Comparison of ENCODE assay signal across 23 cellular contexts in genomic region chr3:190359813-190360212, GRCh38. TPM values are rescaled to one million over a fixed set of nuclear protein-coding genes. Genes with fewer than 3 reads are reported as not detected.
DNase-seq lines count a peak whose midpoint lies in the region; ATAC-seq and TF ChIP-seq lines count a peak whose summit lies in the region.
"Had no signal": no experiment of that assay in that cellular context is flagged by ENCODE, and none has a peak within 500 bp of the region (broad histone marks: within the 10 kb centered on the region; RNA-seq: fewer than 3 reads in every experiment).

No MANE protein-coding gene starts in this region.

- no CpG with 5 or more reads among the region's 2 CpGs for WGBS in trophoblast cell (ENCODE audit: extremely low coverage, insufficient coverage, insufficient read length)
- WGBS in body of pancreas, 2 donors = 79 to 88% methylated on average over 2 of the region's 2 CpGs

- H4K20me1 ChIP-seq in KMS-11 (ENCODE audit: insufficient read depth) = no peaks in the 10 kb centered on the region

- TF ChIP-seq POLR2A in body of pancreas (IDR thresholded peaks at IDR 0.05) = no peak

- no peaks in the 10 kb centered on the region for H3K36me3 ChIP-seq in KMS-11 (ENCODE audit: insufficient read depth)
- H3K36me3 ChIP-seq in mucosa of descending colon (ENCODE audit: low read depth) = no peaks in the 10 kb centered on the region
- H3K36me3 ChIP-seq in trophoblast cell (ENCODE audit: control insufficient read depth in 1 of 2, insufficient read depth in 2 of 2, low read length in 2 of 2) = no peaks in the 10 kb centered on the region
- H3K36me3 ChIP-seq in body of pancreas (replicated peaks in 1 of 2; ENCODE audit: insufficient read depth in 1 of 2, low read depth in 2 of 2) = no peaks in the 10 kb centered on the region
- H3K36me3 ChIP-seq: Peyer's patch, SJCRH30 had no signal

- intact Hi-C loops in mucosa of descending colon (cut with DNase I, micrococcal nuclease) = no loop called here
- intact Hi-C loops in body of pancreas (cut with DNase I) = no loop called here

- H2AK5ac ChIP-seq in trophoblast cell (ENCODE audit: low read length) = no peak overlapping the region

- H3K23ac ChIP-seq in trophoblast cell (ENCODE audit: low read length) = no peak overlapping the region

- H2AFZ ChIP-seq in KMS-11 (ENCODE audit: low read depth) (peak overlapping the region; percentile 0; the same call in 1 of the 2 replicates), trophoblast cell (ENCODE audit: insufficient read depth, low read length, poor library complexity) (no peak overlapping the region)

- H2BK120ac ChIP-seq in trophoblast cell (ENCODE audit: insufficient read depth, low read length, poor library complexity) = no peak overlapping the region

- H3K14ac ChIP-seq in trophoblast cell (ENCODE audit: low read length) = no peak overlapping the region

- no peaks in the 10 kb centered on the region for H3K79me1 ChIP-seq in trophoblast cell (ENCODE audit: low read length)

- H3K4ac ChIP-seq in trophoblast cell (ENCODE audit: low read depth, low read length) = no peak overlapping the region

- H2BK12ac ChIP-seq in trophoblast cell (ENCODE audit: low read length) = no peak overlapping the region

- peak; percentile 65 for ATAC-seq in mucosa of descending colon
- no peak for ATAC-seq in body of pancreas

- TF ChIP-seq CTCF in KMS-11 (conservative IDR thresholded peaks at IDR 0.05; ENCODE audit: low read depth, low read length) = no peak
- no peak for TF ChIP-seq CTCF in fibroblast of the aortic adventitia (IDR thresholded peaks at IDR 0.05; ENCODE audit: insufficient read depth, low read length)
- TF ChIP-seq CTCF in mucosa of descending colon (IDR thresholded peaks at IDR 0.05) = no peak
- TF ChIP-seq CTCF in body of pancreas (IDR thresholded peaks at IDR 0.05) = no peak

- H3K18ac ChIP-seq in trophoblast cell (ENCODE audit: low read length) = no peak overlapping the region

- H3K27me3 ChIP-seq in KMS-11 (ENCODE audit: insufficient read depth, low read depth) (no peaks in the 10 kb centered on the region), trophoblast cell (ENCODE audit: insufficient read depth, low read length) (no peaks in the 10 kb centered on the region), body of pancreas (no peaks in the 10 kb centered on the region)
- H3K27me3 ChIP-seq: Peyer's patch, SJCRH30 had no signal

- H4K8ac ChIP-seq in trophoblast cell (ENCODE audit: low read depth, low read length) = no peak overlapping the region

- H4K12ac ChIP-seq in trophoblast cell (ENCODE audit: low read depth, low read length) = no peak overlapping the region

- peaks cover 45% of the 10 kb centered on the region for H3K4me1 ChIP-seq in KMS-11 (ENCODE audit: low read depth, poor library complexity, severe bottlenecking)
- no peaks in the 10 kb centered on the region for H3K4me1 ChIP-seq in mucosa of descending colon (ENCODE audit: low read depth)
- H3K4me1 ChIP-seq in trophoblast cell (ENCODE audit: control insufficient read depth in 1 of 2, insufficient read depth in 2 of 2, low read length in 2 of 2) = no peaks in the 10 kb centered on the region
- H3K4me1 ChIP-seq in body of pancreas = no peaks in the 10 kb centered on the region
- H3K4me1 ChIP-seq: Peyer's patch had no signal

- no peak overlapping the region for H2BK5ac ChIP-seq in trophoblast cell (ENCODE audit: low read depth, low read length, poor library complexity)

- H3K79me2 ChIP-seq in KMS-11 (ENCODE audit: insufficient read depth, low read depth) (no peaks in the 10 kb centered on the region), trophoblast cell (ENCODE audit: control insufficient read depth, insufficient read depth, low read length, poor library complexity) (no peaks in the 10 kb centered on the region)

- H3K9me3 ChIP-seq in mucosa of descending colon (no peaks in the 10 kb centered on the region), trophoblast cell (ENCODE audit: insufficient read depth, low read depth, low read length) (no peaks in the 10 kb centered on the region), body of pancreas (no peaks in the 10 kb centered on the region)
- H3K9me3 ChIP-seq: Peyer's patch, SJCRH30 had no signal

- no peak overlapping the region for H3K27ac ChIP-seq in KMS-11
- no peak overlapping the region for H3K27ac ChIP-seq in trophoblast cell (ENCODE audit: low read depth, low read length)
- H3K27ac ChIP-seq in body of pancreas = no peak overlapping the region
- H3K27ac ChIP-seq: C4-2B, Peyer's patch, SJCRH30 had no signal

- no peak overlapping the region for H3K9ac ChIP-seq in KMS-11
- H3K9ac ChIP-seq in trophoblast cell (ENCODE audit: low read length) = no peak overlapping the region

- H3K4me2 ChIP-seq in KMS-11 (no peak overlapping the region), trophoblast cell (ENCODE audit: low read length) (no peak overlapping the region)

- DNase-seq in AG20443 (ENCODE audit: low spot score) = peak; percentile 24
- peak; percentile 62 for DNase-seq in fibroblast of the aortic adventitia (ENCODE audit: low read depth)
- no peak for DNase-seq in mucosa of descending colon
- no peak for DNase-seq in NK-92 (lab: John Stamatoyannopoulos, UW; ENCODE audit: unreplicated experiment)
- DNase-seq in NCI-H526 (lab: John Stamatoyannopoulos, UW) = no peak
- no peak for DNase-seq in trophoblast cell
- DNase-seq in body of pancreas = no peak
- DNase-seq: 8988T; Calu3; CD8-positive, alpha-beta memory T cell; DMS153; H7; MM.1S; NCI-H1048; NCI-H1436; NCI-H187 treated with DMSO at 0.1 percent for 48 hours; NCI-H2107; NK-92 treated with Interleukin-12 subunit alpha and Interleukin-12 subunit beta, amount 100 ng/mL, for 24 hours; Peyer's patch; SJCRH30 had no signal

- no peak overlapping the region for H4K91ac ChIP-seq in trophoblast cell (ENCODE audit: low read depth, low read length)

- H3K4me3 ChIP-seq in KMS-11 (IDR thresholded peaks at IDR 0.05; ENCODE audit: insufficient read depth, low read depth, low read length) (no peak overlapping the region), fibroblast of the aortic adventitia (ENCODE audit: low read depth, low read length) (no peak overlapping the region), mucosa of descending colon (no peak overlapping the region), trophoblast cell (ENCODE audit: low read depth, low read length) (no peak overlapping the region), body of pancreas (no peak overlapping the region)
- H3K4me3 ChIP-seq: Peyer's patch, SJCRH30 had no signal

RNA-seq across cellular contexts. Expression of gene CLDN16, which starts 28.1 kb away (rescaled TPM):
- total RNA-seq in fibroblast of the aortic adventitia (ENCODE audit: low replicate concordance) (0.09 TPM in 1 of 2 replicates, not detected in the other), mucosa of descending colon (not detected), body of pancreas (1 to 10 TPM in 1 of 2 donors, not detected in 1; 4.4 TPM)
- polyA plus RNA-seq in trophoblast cell (2013) = 0.26 and 0.38 TPM in 2 replicates
- total RNA-seq: CD8-positive, alpha-beta memory T cell; LHCN-M2; Peyer's patch; SJCRH30 had no signal
- polyA plus RNA-seq: CD8-positive, alpha-beta memory T cell had no signal

RNA-seq across cellular contexts. Expression of gene CLDN1, which starts 37.6 kb away (rescaled TPM):
- total RNA-seq in fibroblast of the aortic adventitia (ENCODE audit: low replicate concordance) (0.18 and 1.3 TPM in 2 replicates), mucosa of descending colon (1 to 10 TPM in 1 of 3 donors, under 1 TPM in 2; 0.57 to 4.3 (median 0.78) TPM), body of pancreas (10 to 100 TPM; 33.3 to 57.9 TPM)
- 5.8 and 6.5 TPM in 2 replicates for polyA plus RNA-seq in trophoblast cell (2013)
- polyA plus RNA-seq: CD8-positive, alpha-beta memory T cell had no signal

Comparison
In these comparisons a context has a peak if more than half of its experiments do, and no peak if none do; other contexts are left out.
1. DNase-seq: peak in AG20443 (single experiment) and fibroblast of the aortic adventitia (single experiment); none in mucosa of descending colon (0 of 3), NK-92 (single experiment), NCI-H526 (0 of 2), trophoblast cell (0 of 2) and body of pancreas (0 of 4).
2. RNA of gene CLDN1, which starts 37.6 kb away (total RNA-seq): 33.3 to 57.9 TPM in body of pancreas; 0.57 to 4.3 TPM in mucosa of descending colon and 0.18 to 1.3 TPM in fibroblast of the aortic adventitia; every median in the first group is over 4 times any median in the second.